ENCODE assay signal across 8 cellular contexts in the genomic region with DNA sequence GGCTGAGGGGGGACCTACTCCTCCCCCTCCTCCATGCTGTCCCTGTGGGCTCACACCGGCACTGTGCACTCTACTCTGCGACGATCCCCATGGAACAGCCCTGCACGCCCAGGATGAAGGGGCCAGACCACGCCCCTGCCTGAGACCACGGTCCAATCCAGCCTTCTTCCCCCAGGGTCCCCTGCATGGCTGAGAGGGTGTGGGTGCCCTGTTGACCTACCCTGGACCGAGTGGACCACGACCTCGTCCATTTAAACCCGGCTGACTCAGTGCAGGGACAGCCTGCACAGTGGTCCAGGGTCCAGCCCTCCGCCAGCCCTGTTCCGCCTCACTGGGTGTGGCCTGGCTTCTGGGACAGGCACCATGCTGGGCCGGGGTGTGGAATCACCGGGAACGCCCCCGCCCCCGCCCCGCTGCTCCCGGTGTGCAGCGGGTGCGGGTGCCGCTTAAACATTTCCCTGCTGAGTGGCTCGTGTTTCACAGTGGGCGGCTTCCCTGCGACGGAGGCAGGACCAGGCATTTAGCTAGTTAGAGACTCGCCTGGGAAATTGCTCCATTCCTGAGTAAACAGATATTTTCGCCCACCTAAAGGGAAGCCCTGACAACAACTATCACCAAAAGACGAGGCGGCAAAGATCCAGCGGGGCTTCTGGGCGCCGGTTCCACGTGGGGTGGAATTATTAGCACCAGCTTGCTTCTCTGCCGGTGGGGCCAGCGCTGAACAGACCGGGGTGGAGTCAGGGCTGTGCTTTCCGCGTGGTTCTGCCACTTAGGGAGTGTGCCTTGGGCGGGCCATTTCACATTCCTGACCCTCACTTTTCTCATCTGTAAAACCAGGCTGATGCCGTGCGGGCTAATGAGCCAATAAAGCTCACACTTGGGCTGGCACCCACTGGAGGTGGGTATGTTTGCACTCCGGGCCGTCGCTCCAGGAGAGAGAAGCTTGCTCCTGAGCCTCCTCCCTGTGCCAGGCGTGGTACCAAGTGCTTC. TPM values are rescaled to one million over a fixed set of nuclear protein-coding genes. Genes with fewer than 3 reads are reported as not detected.
DNase-seq lines count a peak whose midpoint lies in the region; ATAC-seq and TF ChIP-seq lines count a peak whose summit lies in the region.

No MANE protein-coding gene starts in this region.

- H3K9me3 ChIP-seq in upper lobe of right lung, result no peaks in the 10 kb centered on the region

- ATAC-seq in activated T-helper 17 cell treated with anti-CD3 and anti-CD28 coated beads, Interleukin-2, amount 50 U/mL, for 72 hours (replicated peaks), result peak; percentile 62
- ATAC-seq in upper lobe of right lung (peak; percentile 76), GM21786 (IDR thresholded peaks at IDR 0.05; ENCODE audit: unreplicated experiment) (no peak), HG02840 (IDR thresholded peaks at IDR 0.05; ENCODE audit: low FRiP score, unreplicated experiment) (no peak), GM18861 (IDR thresholded peaks at IDR 0.05; ENCODE audit: unreplicated experiment) (no peak)

- peak overlapping the region; percentile 45 for H3K27ac ChIP-seq in upper lobe of right lung

- H3K36me3 ChIP-seq in upper lobe of right lung, result no peaks in the 10 kb centered on the region

- no peak overlapping the region for H3K27ac Mint-ChIP-seq in activated T-helper 17 cell treated with anti-CD3 and anti-CD28 coated beads, Interleukin-2, amount 50 U/mL, for 72 hours

- H3K27me3 ChIP-seq in upper lobe of right lung, result peaks cover 32% of the 10 kb centered on the region

- H3K4me1 Mint-ChIP-seq in activated T-helper 17 cell treated with anti-CD3 and anti-CD28 coated beads, Interleukin-2, amount 50 U/mL, for 72 hours, result no peaks in the 10 kb centered on the region

- H3K4me3 Mint-ChIP-seq in activated T-helper 17 cell treated with anti-CD3 and anti-CD28 coated beads, Interleukin-2, amount 50 U/mL, for 72 hours, result peak overlapping the region; percentile 19

- TF ChIP-seq CTCF in HFF-Myc (IDR thresholded peaks at IDR 0.05; ENCODE audit: low read depth, low read length, missing control alignments) (no peak), upper lobe of right lung (IDR thresholded peaks at IDR 0.05) (no peak)

- no peaks in the 10 kb centered on the region for H3K9me3 Mint-ChIP-seq in activated T-helper 17 cell treated with anti-CD3 and anti-CD28 coated beads, Interleukin-2, amount 50 U/mL, for 72 hours

- peak; percentile 74 for DNase-seq in AG20443 (ENCODE audit: low spot score)
- DNase-seq in HFF-Myc (ENCODE audit: extremely low read depth, low read depth), result peak; percentile 2
- DNase-seq in iris pigment epithelial cell (ENCODE audit: low read depth), result peak; percentile 36
- no peak for DNase-seq in upper lobe of right lung

- H3K4me3 ChIP-seq in HFF-Myc (replicated peaks; ENCODE audit: low read depth, low read length) (peak overlapping the region; percentile 19), upper lobe of right lung (peak overlapping the region; percentile 20)

- intact Hi-C loops in upper lobe of right lung (cut with DNase I), result no loop called here

- peaks cover 12% of the 10 kb centered on the region for H3K4me1 ChIP-seq in upper lobe of right lung

- H3K36me3 Mint-ChIP-seq in activated T-helper 17 cell treated with anti-CD3 and anti-CD28 coated beads, Interleukin-2, amount 50 U/mL, for 72 hours (ENCODE audit: low read depth), result no peaks in the 10 kb centered on the region

- peaks cover 28% of the 10 kb centered on the region for H3K27me3 Mint-ChIP-seq in activated T-helper 17 cell treated with anti-CD3 and anti-CD28 coated beads, Interleukin-2, amount 50 U/mL, for 72 hours

RNA-seq across cellular contexts. Expression of a gene that starts 22.6 kb away (rescaled TPM):
- total RNA-seq in activated T-helper 17 cell treated with anti-CD3 and anti-CD28 coated beads, Interleukin-2, amount 50 U/mL, for 72 hours, result not detected
- not detected for total RNA-seq in upper lobe of right lung

RNA-seq across cellular contexts. Expression of a gene that starts 49.5 kb away (rescaled TPM):
- not detected for total RNA-seq in activated T-helper 17 cell treated with anti-CD3 and anti-CD28 coated beads, Interleukin-2, amount 50 U/mL, for 72 hours
- not detected for total RNA-seq in upper lobe of right lung

Comparison
In these comparisons a context has a peak if more than half of its experiments do, and no peak if none do; other contexts are left out.
1. ATAC-seq: peak in activated T-helper 17 cell treated with anti-CD3 and anti-CD28 coated beads, Interleukin-2, amount 50 U/mL, for 72 hours (single experiment) and upper lobe of right lung (single experiment); none in GM21786 (single experiment), HG02840 (single experiment) and GM18861 (single experiment).